In the genomic region with DNA sequence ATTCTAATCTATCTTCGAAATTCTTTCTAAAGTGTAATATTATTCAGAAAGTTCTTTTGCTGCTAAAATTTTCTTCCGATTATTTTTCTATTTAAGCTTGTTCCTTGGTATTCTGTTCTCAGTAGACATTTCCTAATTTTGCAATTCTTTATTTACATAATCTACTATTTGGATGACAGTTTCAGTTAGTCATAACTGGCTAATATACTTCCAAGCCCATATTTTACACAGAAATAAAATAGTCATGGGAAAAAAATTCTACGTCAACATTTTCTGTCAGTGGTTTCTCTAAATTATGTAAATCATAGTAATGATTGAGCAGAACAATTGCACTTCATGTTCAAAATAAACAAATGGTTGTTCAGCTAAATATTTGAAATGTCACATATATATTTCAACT, we compare ENCODE assay signal across 13 cellular contexts.
"Had no signal": no experiment of that assay in that cellular context is flagged by ENCODE, and none has a peak within 500 bp of the region (broad histone marks: within the 10 kb centered on the region; RNA-seq: fewer than 3 reads in every experiment).

No MANE protein-coding gene starts in this region.

- DNase-seq: activated B cell treated with CpG ODN at 0.5 μM for 24 hours; activated CD4-positive, alpha-beta T cell treated with anti-CD3 and anti-CD28 coated beads, Interleukin-2, amount 10 ng/mL, durations not matched to agents 24 days and 14 days; activated naive CD4-positive, alpha-beta T cell treated with anti-CD3 and anti-CD28 coated beads, Interleukin-2, amount 50 U/mL, for 16 hours; activated T-cell treated with anti-CD3 and anti-CD28 coated beads for 4 hours; amniotic stem cell; dorsolateral prefrontal cortex; immature natural killer cell; naive B cell; pancreas; stimulated activated CD4-positive, alpha-beta T cell treated with anti-CD3 and anti-CD28 coated beads, Interleukin-4, amount 100 ng/mL, for 4 hours; stimulated activated naive CD8-positive, alpha-beta T cell treated with anti-CD3 and anti-CD28 coated beads, Interleukin-15, amount 100 ng/mL, for 72 hours; T-helper 2 cell had no signal

- H3K4me1 ChIP-seq: esophagus muscularis mucosa, pancreas had no signal

- H3K27me3 ChIP-seq: dorsolateral prefrontal cortex, esophagus muscularis mucosa, pancreas had no signal

- ATAC-seq: pancreas; stimulated activated naive CD8-positive, alpha-beta T cell treated with anti-CD3 and anti-CD28 coated beads, Interleukin-15, amount 100 ng/mL, for 72 hours had no signal

- H3K9me3 ChIP-seq: esophagus muscularis mucosa, pancreas had no signal

- H3K27ac ChIP-seq: dorsolateral prefrontal cortex, esophagus muscularis mucosa, pancreas had no signal

- H3K36me3 ChIP-seq: esophagus muscularis mucosa, pancreas had no signal

- H3K4me3 ChIP-seq: dorsolateral prefrontal cortex, esophagus muscularis mucosa, pancreas had no signal
